ENCODE assay signal across 8 cellular contexts in genomic region chr19:2083174-2083854, GRCh38. TPM values are rescaled to one million over a fixed set of nuclear protein-coding genes. Genes with fewer than 3 reads are reported as not detected.
DNase-seq lines count a peak whose midpoint lies in the region; ATAC-seq and TF ChIP-seq lines count a peak whose summit lies in the region.

No MANE protein-coding gene starts in this region.

- H3K4me3 ChIP-seq in esophagus squamous epithelium (peak overlapping the region in 3 of 4 donors; percentile 24 to 55 (median 34)), GM23338 (no peak overlapping the region), lower leg skin (ENCODE audit: low read depth, poor library complexity, severe bottlenecking) (no peak overlapping the region)

- H3K27me3 ChIP-seq in esophagus squamous epithelium (no peaks in the 10 kb centered on the region), GM23338 (ENCODE audit: insufficient read depth) (no peaks in the 10 kb centered on the region)

- peak overlapping the region; percentile 97 for H3K27ac Mint-ChIP-seq in stimulated activated effector memory CD8-positive, alpha-beta T cell treated with anti-CD3 and anti-CD28 coated beads, Interleukin-12 subunit alpha, Interleukin-12 subunit beta, amount 100 ng/mL, for 72 hours
- H3K27ac Mint-ChIP-seq in GM23338 = no peak overlapping the region

- H3K9me3 ChIP-seq in KOPT-K1 (ENCODE audit: insufficient read depth, low read length, poor library complexity, severe bottlenecking) = no peaks in the 10 kb centered on the region
- H3K9me3 ChIP-seq in esophagus squamous epithelium = no peaks in the 10 kb centered on the region

- no peaks in the 10 kb centered on the region for H3K9me2 ChIP-seq in GM23338 (ENCODE audit: insufficient read depth)

- H3K4me1 Mint-ChIP-seq in stimulated activated effector memory CD8-positive, alpha-beta T cell treated with anti-CD3 and anti-CD28 coated beads, Interleukin-12 subunit alpha, Interleukin-12 subunit beta, amount 100 ng/mL, for 72 hours = peaks cover 62% of the 10 kb centered on the region
- H3K4me1 Mint-ChIP-seq in GM23338 = peaks cover 4% of the 10 kb centered on the region; the same call in 1 of the 3 replicates

- H3K4me2 ChIP-seq in GM23338 = no peak overlapping the region

- intact Hi-C loops in esophagus squamous epithelium (cut with DNase I) = no loop called here
- intact Hi-C loops in lower leg skin (cut with DNase I; ENCODE audit: low total_unique reads) = no loop called here

- peak overlapping the region; percentile 86 for H3K27ac ChIP-seq in KOPT-K1 (ENCODE audit: low read depth, low read length, poor library complexity, severe bottlenecking)
- peak overlapping the region; percentile 82 to 99 (median 92) for H3K27ac ChIP-seq in esophagus squamous epithelium
- no peak overlapping the region for H3K27ac ChIP-seq in GM23338 (ENCODE audit: low read depth)

- peak; percentile 38 for ATAC-seq in stimulated activated effector memory CD8-positive, alpha-beta T cell treated with anti-CD3 and anti-CD28 coated beads, Interleukin-12 subunit alpha, Interleukin-12 subunit beta, amount 100 ng/mL, for 72 hours
- no peak for ATAC-seq in GM23338

- no peaks in the 10 kb centered on the region for H3K79me2 ChIP-seq in GM23338 (replicated peaks; ENCODE audit: insufficient read depth)

- H3K9me3 Mint-ChIP-seq in stimulated activated effector memory CD8-positive, alpha-beta T cell treated with anti-CD3 and anti-CD28 coated beads, Interleukin-12 subunit alpha, Interleukin-12 subunit beta, amount 100 ng/mL, for 72 hours = no peaks in the 10 kb centered on the region
- no peaks in the 10 kb centered on the region for H3K9me3 Mint-ChIP-seq in GM23338

- H3K4me1 ChIP-seq in esophagus squamous epithelium (peaks cover 39 to 92% (median 53%) of the 10 kb centered on the region in 3 donors), GM23338 (ENCODE audit: insufficient read depth) (no peaks in the 10 kb centered on the region)

- peaks cover 100% of the 10 kb centered on the region for H3K36me3 Mint-ChIP-seq in stimulated activated effector memory CD8-positive, alpha-beta T cell treated with anti-CD3 and anti-CD28 coated beads, Interleukin-12 subunit alpha, Interleukin-12 subunit beta, amount 100 ng/mL, for 72 hours
- no peaks in the 10 kb centered on the region for H3K36me3 Mint-ChIP-seq in GM23338 (ENCODE audit: low read depth)

- peaks cover 4% of the 10 kb centered on the region for H3K27me3 Mint-ChIP-seq in GM23338 (ENCODE audit: insufficient read depth, low read depth, poor library complexity)

- no peak for TF ChIP-seq CTCF in esophagus squamous epithelium (IDR thresholded peaks at IDR 0.05)
- TF ChIP-seq CTCF in GM23338 (conservative IDR thresholded peaks at IDR 0.05; ENCODE audit: low read depth in 2 of 2) = no peak
- no peak for TF ChIP-seq CTCF in lower leg skin (IDR thresholded peaks at IDR 0.05)

- no peak overlapping the region for H2AFZ ChIP-seq in GM23338

- no peaks in the 10 kb centered on the region for H4K20me1 ChIP-seq in GM23338 (replicated peaks; ENCODE audit: insufficient read depth)

- H3F3A ChIP-seq in GM23338 (replicated peaks; ENCODE audit: low read depth) = peaks cover 3% of the 10 kb centered on the region; the same call in 1 of the 2 replicates

- 45 to 59% methylated on average over 5 to 11 of the region's 20 CpGs for whole genome bisulfite sequencing in esophagus squamous epithelium, 2 donors
- 67 to 83% methylated on average over 13 to 18 of the region's 20 CpGs for WGBS in lower leg skin, 2 donors

- H3K36me3 ChIP-seq in KOPT-K1 (ENCODE audit: insufficient read depth, low read length) (peaks cover 26% of the 10 kb centered on the region), esophagus squamous epithelium (peaks cover 13 to 64% (median 15%) of the 10 kb centered on the region in 3 donors), GM23338 (ENCODE audit: insufficient read depth) (no peaks in the 10 kb centered on the region)

- TF ChIP-seq POLR2A in esophagus squamous epithelium (IDR thresholded peaks at IDR 0.05) (peak in 1 of 4 donors; percentile 42), lower leg skin (IDR thresholded peaks at IDR 0.05) (no peak)

- DNase-seq in activated CD4-positive, alpha-beta T cell treated with anti-CD3 and anti-CD28 coated beads for 4 hours = peak; percentile 68 to 73
- DNase-seq in esophagus squamous epithelium (lab: John Stamatoyannopoulos, UW) (no peak), GM23338 (ENCODE audit: low spot score) (no peak), HuH-7 (ENCODE audit: low spot score) (no peak), lower leg skin (ENCODE audit: low spot score in 2 of 2) (no peak), cerebellar cortex (ENCODE audit: low spot score) (no peak)
- DNase-seq in stimulated activated effector memory CD8-positive, alpha-beta T cell treated with anti-CD3 and anti-CD28 coated beads, Interleukin-12 subunit alpha, Interleukin-12 subunit beta, amount 100 ng/mL, for 72 hours (ENCODE audit: low spot score in 2 of 2) = peak in 1 of 2 donors; percentile 80

- H3K4me3 Mint-ChIP-seq in stimulated activated effector memory CD8-positive, alpha-beta T cell treated with anti-CD3 and anti-CD28 coated beads, Interleukin-12 subunit alpha, Interleukin-12 subunit beta, amount 100 ng/mL, for 72 hours = peak overlapping the region; percentile 96
- no peak overlapping the region for H3K4me3 Mint-ChIP-seq in GM23338

TF ChIP-seq in GM23338, 12 proteins besides CTCF, POLR2A, EP300 and RAD21 (continues in another document):
- TF ChIP-seq EZH2 (IDR thresholded peaks at IDR 0.05; ENCODE audit: low read depth, unreplicated experiment) = no peak
- TF ChIP-seq ZNF462 (CRISPR knock-in tag; IDR thresholded peaks at IDR 0.05) = no peak

RNA-seq across cellular contexts. Expression of gene MOB3A, which starts 12.8 kb away (rescaled TPM):
- total RNA-seq in esophagus squamous epithelium (10 to 100 TPM; 22.9 to 26.9 (median 23.6) TPM), lower leg skin (10 to 100 TPM; 26.4 to 46.0 (median 34.5) TPM)
- 5.9 and 9.4 TPM in 2 replicates for total RNA-seq in GM23338 (2014; rRNA removed; shearing (Covaris generic))
- 2.9 TPM in 2 replicates for polyA plus RNA-seq in GM23338 (2016; fragmentation: Nextera tagmentation; extraction: Ambion mirVana)

RNA-seq across cellular contexts. Expression of gene IZUMO4, which starts 13.4 kb away (rescaled TPM):
- total RNA-seq in esophagus squamous epithelium = 10 to 100 TPM in 1 of 4 donors, 1 to 10 TPM in 2, not detected in 1; 3.0 to 11.4 (median 3.2) TPM
- 2.2 and 2.6 TPM in 2 replicates for total RNA-seq in GM23338 (2014; rRNA removed; shearing (Covaris generic))
- 0.57 and 0.82 TPM in 2 replicates for polyA plus RNA-seq in GM23338 (2016; fragmentation: Nextera tagmentation; extraction: Ambion mirVana)
- total RNA-seq in lower leg skin = 1 to 10 TPM in 3 of 4 donors, under 1 TPM in 1; 0.25 to 8.8 (median 4.3) TPM

RNA-seq across cellular contexts. Expression of gene MKNK2, which starts 32.3 kb away (rescaled TPM):
- total RNA-seq in esophagus squamous epithelium = 100 to 1,000 TPM; 147 to 300 (median 189) TPM
- 123 and 159 TPM in 2 replicates for total RNA-seq in GM23338 (2014; rRNA removed; shearing (Covaris generic))
- polyA plus RNA-seq in GM23338 (2016; fragmentation: Nextera tagmentation; extraction: Ambion mirVana) = 71.0 and 106 TPM in 2 replicates
- total RNA-seq in lower leg skin = 100 to 1,000 TPM; 224 to 367 (median 251) TPM

Comparison
In these comparisons a context has a peak if more than half of its experiments do, and no peak if none do; other contexts are left out.
1. DNase-seq: peak in activated CD4-positive, alpha-beta T cell treated with anti-CD3 and anti-CD28 coated beads for 4 hours (2 of 2); none in esophagus squamous epithelium (single experiment), GM23338 (single experiment), HuH-7 (single experiment), lower leg skin (0 of 2) and cerebellar cortex (single experiment).
2. H3K4me3 ChIP-seq: peak in esophagus squamous epithelium (3 of 4); none in GM23338 (single experiment) and lower leg skin (single experiment).